14 cellular contexts compared by ENCODE assay signal in genomic region chr5:2753452-2754409, GRCh38. TPM values are rescaled to one million over a fixed set of nuclear protein-coding genes. Genes with fewer than 3 reads are reported as not detected.
DNase-seq lines count a peak whose midpoint lies in the region; ATAC-seq and TF ChIP-seq lines count a peak whose summit lies in the region.
"Had no signal": no experiment of that assay in that cellular context is flagged by ENCODE, and none has a peak within 500 bp of the region (broad histone marks: within the 10 kb centered on the region; RNA-seq: fewer than 3 reads in every experiment).

No MANE protein-coding gene starts in this region.

- H3K4me3 Mint-ChIP-seq in activated CD4-positive, alpha-beta T cell treated with anti-CD3 and anti-CD28 coated beads, Interleukin-2, amount 10 ng/mL, durations not matched to agents 7 days and 5 days, result no peak overlapping the region
- peak overlapping the region; percentile 87 for H3K4me3 Mint-ChIP-seq in WTC11
- H3K4me3 Mint-ChIP-seq in type B pancreatic cell, result peak overlapping the region; percentile 90

- H3K27ac Mint-ChIP-seq in activated CD4-positive, alpha-beta T cell treated with anti-CD3 and anti-CD28 coated beads, Interleukin-2, amount 10 ng/mL, durations not matched to agents 7 days and 5 days, result peak overlapping the region; percentile 66
- H3K27ac Mint-ChIP-seq in WTC11 (peak overlapping the region; percentile 49; the same call in 1 of the 2 replicates), type B pancreatic cell (peak overlapping the region; percentile 88)
- H3K27ac Mint-ChIP-seq: activated CD8-positive, alpha-beta T cell treated with anti-CD3 and anti-CD28 coated beads, Interleukin-2, amount 10 ng/mL, durations not matched to agents 7 days and 5 days; IgD-negative memory B cell had no signal

- ATAC-seq in WTC11 (no peak), HG03175 (IDR thresholded peaks at IDR 0.05; ENCODE audit: unreplicated experiment) (no peak), HG03521 (IDR thresholded peaks at IDR 0.05; ENCODE audit: unreplicated experiment) (no peak)
- ATAC-seq: activated CD8-positive, alpha-beta T cell treated with anti-CD3 and anti-CD28 coated beads, Interleukin-2, amount 10 ng/mL, durations not matched to agents 7 days and 5 days; GM12878; HCT116; left lobe of liver had no signal

- H3K36me3 ChIP-seq in iPS-18a (ENCODE audit: control insufficient read depth, low read depth, low read length), result peaks cover 9% of the 10 kb centered on the region

- POLR2A ChIA-PET in activated CD4-positive, alpha-beta T cell treated with anti-CD3 and anti-CD28 coated beads, Interleukin-2, amount 10 ng/mL, durations not matched to agents 7 days and 5 days (lab: Charles Lee), result no interaction called here
- POLR2A ChIA-PET in WTC11 (lab: Charles Lee), result interaction anchor here (1.0 kb wide), 1 partner anchor 9 kb away, joined by 3 read pairs; no protein-coding TSS in a partner anchor

- CTCF ChIA-PET in activated CD4-positive, alpha-beta T cell treated with anti-CD3 and anti-CD28 coated beads, Interleukin-2, amount 10 ng/mL, durations not matched to agents 7 days and 5 days (lab: Charles Lee), result no interaction called here
- CTCF ChIA-PET in WTC11 (lab: Charles Lee), result interaction anchor here (0.6 to 2.2 kb wide), 5 partner anchors 14 to 365 kb away, joined by 3 to 18 read pairs (median 3); no protein-coding TSS in a partner anchor

- H3K9me3 Mint-ChIP-seq in activated CD4-positive, alpha-beta T cell treated with anti-CD3 and anti-CD28 coated beads, Interleukin-2, amount 10 ng/mL, durations not matched to agents 7 days and 5 days, result no peaks in the 10 kb centered on the region
- H3K9me3 Mint-ChIP-seq in WTC11 (no peaks in the 10 kb centered on the region), type B pancreatic cell (no peaks in the 10 kb centered on the region)

- H3K4me1 ChIP-seq in iPS-18a (ENCODE audit: control insufficient read depth, low read depth, low read length), result peaks cover 21% of the 10 kb centered on the region

- peaks cover 59% of the 10 kb centered on the region for H3K27me3 ChIP-seq in iPS-18a (ENCODE audit: control insufficient read depth, insufficient read depth, low read length)

- peaks cover 62% of the 10 kb centered on the region for H3K27me3 Mint-ChIP-seq in activated CD4-positive, alpha-beta T cell treated with anti-CD3 and anti-CD28 coated beads, Interleukin-2, amount 10 ng/mL, durations not matched to agents 7 days and 5 days
- H3K27me3 Mint-ChIP-seq in WTC11 (ENCODE audit: low read depth) (peaks cover 73% of the 10 kb centered on the region), type B pancreatic cell (peaks cover 53% of the 10 kb centered on the region)

- peak overlapping the region; percentile 53 for H3K9ac ChIP-seq in iPS-18a (ENCODE audit: low read length)

- H3K4me1 Mint-ChIP-seq in activated CD4-positive, alpha-beta T cell treated with anti-CD3 and anti-CD28 coated beads, Interleukin-2, amount 10 ng/mL, durations not matched to agents 7 days and 5 days, result peaks cover 8% of the 10 kb centered on the region
- peaks cover 47% of the 10 kb centered on the region for H3K4me1 Mint-ChIP-seq in WTC11
- H3K4me1 Mint-ChIP-seq in type B pancreatic cell (ENCODE audit: unreplicated experiment), result peaks cover 41% of the 10 kb centered on the region

- no peak for DNase-seq in activated CD4-positive, alpha-beta T cell treated with anti-CD3 and anti-CD28 coated beads, Interleukin-2, amount 10 ng/mL, durations not matched to agents 7 days and 5 days
- no peak for DNase-seq in activated CD4-positive, alpha-beta T cell treated with anti-CD3 and anti-CD28 coated beads for 48 hours
- DNase-seq in WTC11 (ENCODE audit: low spot score) (no peak), type B pancreatic cell (ENCODE audit: extremely low spot score, unreplicated experiment) (no peak), NCI-H524 (lab: John Stamatoyannopoulos, UW) (no peak)
- DNase-seq: activated CD8-positive, alpha-beta T cell treated with anti-CD3 and anti-CD28 coated beads, Interleukin-2, amount 10 ng/mL, durations not matched to agents 7 days and 5 days had no signal

- TF ChIP-seq CTCF in WTC11 (IDR thresholded peaks at IDR 0.05) (no peak), type B pancreatic cell (conservative IDR thresholded peaks at IDR 0.05) (no peak)

- H3K9me3 ChIP-seq in iPS-18a (ENCODE audit: control insufficient read depth, low read depth, low read length), result no peaks in the 10 kb centered on the region

- peak overlapping the region; percentile 84 for H3K4me3 ChIP-seq in iPS-18a (ENCODE audit: low read length)
- H3K4me3 ChIP-seq: GM12878 had no signal

- H3K27ac ChIP-seq in iPS-18a (ENCODE audit: low read length), result no peak overlapping the region

- peaks cover 3% of the 10 kb centered on the region for H3K36me3 Mint-ChIP-seq in activated CD4-positive, alpha-beta T cell treated with anti-CD3 and anti-CD28 coated beads, Interleukin-2, amount 10 ng/mL, durations not matched to agents 7 days and 5 days (ENCODE audit: low read depth)
- H3K36me3 Mint-ChIP-seq in WTC11 (peaks cover 7% of the 10 kb centered on the region), type B pancreatic cell (peaks cover 14% of the 10 kb centered on the region)
- H3K36me3 Mint-ChIP-seq: IgD-negative memory B cell had no signal

TF ChIP-seq in WTC11, 78 proteins besides CTCF, POLR2A, EP300 and RAD21:
- no peak for TF ChIP-seq CREM (CRISPR knock-in tag; IDR thresholded peaks at IDR 0.05)
- peak; percentile 69 for TF ChIP-seq ZNF423 (CRISPR knock-in tag; IDR thresholded peaks at IDR 0.05)

RNA-seq across cellular contexts. Expression of gene IRX2, which starts 2.3 kb away (rescaled TPM):
- total RNA-seq in activated CD4-positive, alpha-beta T cell treated with anti-CD3 and anti-CD28 coated beads, Interleukin-2, amount 10 ng/mL, durations not matched to agents 7 days and 5 days, result not detected
- total RNA-seq in WTC11 (2021) (51.5 to 63.2 TPM (median 52.0 TPM) in 3 replicates), type B pancreatic cell (ENCODE audit: low replicate concordance) (31.4 and 42.2 TPM in 2 replicates)
- total RNA-seq: activated CD8-positive, alpha-beta T cell treated with anti-CD3 and anti-CD28 coated beads, Interleukin-2, amount 10 ng/mL, durations not matched to agents 7 days and 5 days; GM12878; left lobe of liver; T-helper 1 cell treated with Interleukin-12 subunit alpha and Interleukin-12 subunit beta and Interleukin-4 antibody, amounts not matched to agents 30 ng/mL and 1 ng/mL, for 36 hours had no signal

Comparison
In these comparisons a context has a peak if more than half of its experiments do, and no peak if none do; other contexts are left out.
1. RNA of gene IRX2, which starts 2.3 kb away (total RNA-seq): 51.5 to 63.2 TPM in WTC11 and 31.4 to 42.2 TPM in type B pancreatic cell; not detected in activated CD4-positive, alpha-beta T cell treated with anti-CD3 and anti-CD28 coated beads, Interleukin-2, amount 10 ng/mL, durations not matched to agents 7 days and 5 days; every median in the first group is over 10 times any median in the second.
2. Peak in every context shown above with its lines, with median percentiles within 50 percentile points of each other: H3K27ac Mint-ChIP-seq.